ENCODE assay signal across 28 cellular contexts in genomic region chr10:83195021-83195420, GRCh38.
"Had no signal": no experiment of that assay in that cellular context is flagged by ENCODE, and none has a peak within 500 bp of the region (broad histone marks: within the 10 kb centered on the region; RNA-seq: fewer than 3 reads in every experiment).

No MANE protein-coding gene starts in this region.

- DNase-seq: activated effector memory CD4-positive, alpha-beta T cell treated with anti-CD3 and anti-CD28 coated beads, Interleukin-2, amount 50 U/mL, for 16 hours; activated effector memory CD4-positive, alpha-beta T cell treated with Interleukin-2 at 50 U/mL for 16 hours; activated gamma-delta T cell; activated gamma-delta T cell treated with Interleukin-2 at 50 U/mL for 16 hours; activated naive CD4-positive, alpha-beta T cell; activated naive CD4-positive, alpha-beta T cell treated with anti-CD3 and anti-CD28 coated beads for 36 hours; activated naive CD4-positive, alpha-beta T cell treated with anti-CD3 and anti-CD28 coated beads, Interleukin-2, amount 10 ng/mL, durations not matched to agents 7 days and 5 days; activated naive CD4-positive, alpha-beta T cell treated with anti-CD3 and anti-CD28 coated beads, Interleukin-2, amount 50 U/mL, for 16 hours; activated naive CD4-positive, alpha-beta T cell treated with Interleukin-2 at 50 U/mL for 16 hours; activated naive CD8-positive, alpha-beta T cell treated with anti-CD3 and anti-CD28 coated beads for 36 hours; activated naive CD8-positive, alpha-beta T cell treated with anti-CD3 and anti-CD28 coated beads, Interleukin-2, amount 10 ng/mL, durations not matched to agents 7 days and 5 days; activated naive CD8-positive, alpha-beta T cell treated with anti-CD3 and anti-CD28 coated beads, Interleukin-2, amount 50 U/mL, for 24 hours; activated T-cell treated with anti-CD3 and anti-CD28 coated beads, Interleukin-2, amount 50 U/mL, for 4 hours; activated T-cell treated with anti-CD3 and anti-CD28 coated beads, Interleukin-2, amount 50 U/mL, for 48 hours; activated T-cell treated with anti-CD3 and anti-CD28 coated beads, Interleukin-2, amount 50 U/mL, for 72 hours; adrenal gland; amniotic stem cell; amygdala; anterior cingulate cortex; aorta; body of pancreas; brain microvascular endothelial cell; caudate nucleus; central memory CD4-positive, alpha-beta T cell; cerebellar nuclear complex had no signal

- H3K4me3 ChIP-seq: adrenal gland, ascending aorta, body of pancreas, breast epithelium, cardiac muscle cell had no signal

- H3K27ac ChIP-seq: adrenal gland, ascending aorta, body of pancreas, brain microvascular endothelial cell, breast epithelium, cardiac muscle cell had no signal
